28 cellular contexts compared by ENCODE assay signal in genomic region chr21:16770279-16770678, GRCh38.
"Had no signal": no experiment of that assay in that cellular context is flagged by ENCODE, and none has a peak within 500 bp of the region (broad histone marks: within the 10 kb centered on the region; RNA-seq: fewer than 3 reads in every experiment).

No MANE protein-coding gene starts in this region.

- H3K27me3 ChIP-seq: breast epithelium, Peyer's patch, SJSA1 had no signal

- H3K27ac Mint-ChIP-seq: activated B cell treated with CpG ODN at 0.5 μM for 24 hours; activated CD4-positive, alpha-beta T cell treated with anti-CD3 and anti-CD28 coated beads, Interleukin-2, amount 10 ng/mL, durations not matched to agents 24 days and 14 days; activated CD8-positive, alpha-beta memory T cell treated with anti-CD3 and anti-CD28 coated beads, Interleukin-2, amount 10 ng/mL, durations not matched to agents 7 days and 5 days; activated naive CD4-positive, alpha-beta T cell treated with anti-CD3 and anti-CD28 coated beads, Interleukin-2, amount 50 U/mL, for 24 hours; activated T-cell treated with anti-CD3 and anti-CD28 coated beads, Interleukin-2, amount 50 U/mL, for 24 hours; activated T-helper 1 cell treated with anti-CD3 and anti-CD28 coated beads, Interleukin-12 subunit alpha, Interleukin-12 subunit beta, Interleukin-2, Interleukin-4 antibody, amounts not matched to agents 30 ng/mL and 10 ng/mL and 1 ng/mL, durations not matched to agents 14 hours and 24 hours and 36 hours had no signal

- H3K27me3 Mint-ChIP-seq: activated B cell treated with CpG ODN at 0.5 μM for 24 hours; activated CD4-positive, alpha-beta T cell treated with anti-CD3 and anti-CD28 coated beads, Interleukin-2, amount 10 ng/mL, durations not matched to agents 24 days and 14 days; activated CD8-positive, alpha-beta memory T cell treated with anti-CD3 and anti-CD28 coated beads, Interleukin-2, amount 10 ng/mL, durations not matched to agents 7 days and 5 days; activated naive CD4-positive, alpha-beta T cell treated with anti-CD3 and anti-CD28 coated beads, Interleukin-2, amount 50 U/mL, for 24 hours; activated T-cell treated with anti-CD3 and anti-CD28 coated beads, Interleukin-2, amount 50 U/mL, for 24 hours had no signal

- FAIRE-seq: TTC549 had no signal

- DNase-seq: activated B cell treated with CpG ODN at 0.5 μM for 24 hours; activated CD4-positive, alpha-beta T cell treated with anti-CD3 and anti-CD28 coated beads for 1 hour; activated CD4-positive, alpha-beta T cell treated with anti-CD3 and anti-CD28 coated beads, Interleukin-2, amount 10 ng/mL, durations not matched to agents 24 days and 14 days; activated CD4-positive, alpha-beta T cell treated with anti-CD3 and anti-CD28 coated beads, Interleukin-2, amount 50 U/mL, for 48 hours; activated CD8-positive, alpha-beta memory T cell treated with anti-CD3 and anti-CD28 coated beads, Interleukin-2, amount 10 ng/mL, durations not matched to agents 7 days and 5 days; activated effector memory CD4-positive, alpha-beta T cell treated with Interleukin-2 at 50 U/mL for 16 hours; activated naive CD4-positive, alpha-beta T cell; activated T-cell treated with anti-CD3 and anti-CD28 coated beads, Interleukin-2, amount 50 U/mL, for 24 hours; caudate nucleus; Kasumi-1; KBM-7; NCI-H1048; NCI-H146; NCI-H187 treated with DMSO at 0.1 percent for 48 hours; NCI-H2171; NCI-H2227 treated with DMSO at 0.1 percent for 48 hours; NCI-H526; NCI-H774; NK-92 treated with Interleukin-12 subunit alpha and Interleukin-12 subunit beta, amount 100 ng/mL, for 24 hours; Peyer's patch; SHP77; T-helper 2 cell; T1000 had no signal

- H3K4me1 Mint-ChIP-seq: activated B cell treated with CpG ODN at 0.5 μM for 24 hours; activated CD4-positive, alpha-beta T cell treated with anti-CD3 and anti-CD28 coated beads, Interleukin-2, amount 10 ng/mL, durations not matched to agents 24 days and 14 days; activated CD8-positive, alpha-beta memory T cell treated with anti-CD3 and anti-CD28 coated beads, Interleukin-2, amount 10 ng/mL, durations not matched to agents 7 days and 5 days; activated naive CD4-positive, alpha-beta T cell treated with anti-CD3 and anti-CD28 coated beads, Interleukin-2, amount 50 U/mL, for 24 hours had no signal

- H3K4me1 ChIP-seq: breast epithelium, Peyer's patch had no signal

- H3K4me3 ChIP-seq: breast epithelium, Peyer's patch, SJSA1 had no signal

- ATAC-seq: activated CD8-positive, alpha-beta memory T cell treated with anti-CD3 and anti-CD28 coated beads, Interleukin-2, amount 10 ng/mL, durations not matched to agents 7 days and 5 days had no signal

- H3K36me3 Mint-ChIP-seq: activated CD8-positive, alpha-beta memory T cell treated with anti-CD3 and anti-CD28 coated beads, Interleukin-2, amount 10 ng/mL, durations not matched to agents 7 days and 5 days; activated naive CD4-positive, alpha-beta T cell treated with anti-CD3 and anti-CD28 coated beads, Interleukin-2, amount 50 U/mL, for 24 hours had no signal

- H3K9me3 ChIP-seq: breast epithelium, Peyer's patch, SJSA1 had no signal

- H3K4me3 Mint-ChIP-seq: activated B cell treated with CpG ODN at 0.5 μM for 24 hours; activated CD4-positive, alpha-beta T cell treated with anti-CD3 and anti-CD28 coated beads, Interleukin-2, amount 10 ng/mL, durations not matched to agents 24 days and 14 days; activated CD8-positive, alpha-beta memory T cell treated with anti-CD3 and anti-CD28 coated beads, Interleukin-2, amount 10 ng/mL, durations not matched to agents 7 days and 5 days; activated naive CD4-positive, alpha-beta T cell treated with anti-CD3 and anti-CD28 coated beads, Interleukin-2, amount 50 U/mL, for 24 hours; activated T-cell treated with anti-CD3 and anti-CD28 coated beads, Interleukin-2, amount 50 U/mL, for 24 hours; activated T-helper 1 cell treated with anti-CD3 and anti-CD28 coated beads, Interleukin-12 subunit alpha, Interleukin-12 subunit beta, Interleukin-2, Interleukin-4 antibody, amounts not matched to agents 30 ng/mL and 10 ng/mL and 1 ng/mL, durations not matched to agents 14 hours and 24 hours and 36 hours had no signal

- H3K36me3 ChIP-seq: breast epithelium, Peyer's patch, SJSA1 had no signal

- H3K27ac ChIP-seq: breast epithelium, Peyer's patch, SJSA1 had no signal
